ENCODE assay signal across 8 cellular contexts in the genomic region with DNA sequence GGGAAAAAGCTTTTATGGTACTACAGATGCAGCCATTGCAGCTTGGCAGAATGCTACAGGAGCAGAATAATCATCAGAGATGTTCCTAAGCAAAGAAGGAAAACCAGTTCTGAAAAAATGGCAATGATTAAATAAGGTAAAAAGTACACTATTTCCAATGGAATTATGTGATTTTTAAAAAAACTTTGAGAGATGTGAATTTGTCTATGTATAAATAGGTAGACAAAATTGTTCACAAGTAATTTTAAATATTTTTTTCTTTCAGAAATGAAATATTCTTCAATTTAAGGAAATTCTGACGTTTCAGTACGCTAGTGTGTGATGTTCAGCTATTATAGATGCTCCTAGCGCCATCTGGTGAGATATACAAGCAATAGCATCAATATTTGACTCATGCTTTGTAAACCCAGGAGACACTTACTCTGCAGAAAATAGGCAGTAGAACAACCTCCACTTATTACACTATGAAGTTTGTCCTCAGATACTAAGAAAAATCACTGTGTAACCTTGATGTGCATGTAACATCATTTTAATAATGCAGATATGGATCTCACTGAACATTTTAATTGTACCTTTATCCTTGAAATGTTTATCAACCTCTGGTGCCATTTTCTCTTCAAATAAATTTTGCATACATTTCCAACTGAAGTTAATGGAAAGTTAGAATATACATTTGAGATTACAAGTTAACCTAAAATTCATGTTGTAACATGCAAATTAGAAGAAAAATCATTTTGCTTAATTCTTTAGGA.
DNase-seq lines count a peak whose midpoint lies in the region; ATAC-seq and TF ChIP-seq lines count a peak whose summit lies in the region.

No MANE protein-coding gene starts in this region.

- no peaks in the 10 kb centered on the region for H3K9me3 Mint-ChIP-seq in T-cell

- TF ChIP-seq EP300 in ovary (IDR thresholded peaks at IDR 0.05) = no peak

- CTCF ChIA-PET in T-cell (lab: Charles Lee) = interaction anchor here (0.8 to 3.8 kb wide), 20 partner anchors 8 to 201 kb away, joined by 3 to 78 read pairs (median 6); a partner anchor contains a TSS

- intact Hi-C loops in ovary (cut with DNase I) = loop anchor here (2.0 to 5.0 kb wide), 2 partner anchors 180 to 181 kb away; no protein-coding TSS in a partner anchor

- WGBS in ovary, 3 donors = 0 to 1% (median 0%) methylated on average over 3 of the region's 3 CpGs

- peaks cover 0 to 3% of the 10 kb centered on the region in 2 donors for H3K27me3 Mint-ChIP-seq in T-cell

- H3K4me1 ChIP-seq in ovary (ENCODE audit: insufficient read depth) = no peaks in the 10 kb centered on the region

- H3K27ac Mint-ChIP-seq in T-cell = no peak overlapping the region

- H3K27me3 ChIP-seq in ovary = no peaks in the 10 kb centered on the region

- no peaks in the 10 kb centered on the region for H3K9me3 ChIP-seq in ovary

- TF ChIP-seq POLR2A in ovary (IDR thresholded peaks at IDR 0.05) = no peak

- DNase-seq in AG09309 (ENCODE audit: low read depth) = peak; percentile 43
- DNase-seq in NCI-H1417 treated with DMSO at 0.1 percent for 48 hours (lab: John Stamatoyannopoulos, UW) = peak; percentile 54
- peak in 1 of 34 experiments; percentile 19 for DNase-seq in T-cell
- DNase-seq in fibroblast of villous mesenchyme (ENCODE audit: low read depth) = peak; percentile 79
- no peak for DNase-seq in ovary
- no peak for DNase-seq in effector CD4-positive, alpha-beta T cell

- no peak overlapping the region for H3K4me3 ChIP-seq in AG09309 (ENCODE audit: control insufficient read depth, low read depth, low read length)
- H3K4me3 ChIP-seq in fibroblast of villous mesenchyme (ENCODE audit: low read depth, low read length) = no peak overlapping the region
- H3K4me3 ChIP-seq in ovary = no peak overlapping the region

- peak; percentile 82 for ATAC-seq in GM18498 (IDR thresholded peaks at IDR 0.05; ENCODE audit: unreplicated experiment)
- ATAC-seq in HG02763 (IDR thresholded peaks at IDR 0.05; ENCODE audit: unreplicated experiment) = peak; percentile 79
- peak; percentile 64 to 75 (median 70) for ATAC-seq in T-cell (replicated peaks in 1 of 4)

- H3K27ac ChIP-seq in ovary = no peak overlapping the region

- no peaks in the 10 kb centered on the region for H3K36me3 ChIP-seq in ovary

- TF ChIP-seq CTCF in AG09309 (IDR thresholded peaks at IDR 0.05; ENCODE audit: control insufficient read depth, insufficient read depth, low read depth, low read length, missing control alignments) (peak; percentile 69), fibroblast of villous mesenchyme (IDR thresholded peaks at IDR 0.05; ENCODE audit: insufficient read depth, low read depth, low read length) (peak; percentile 78), ovary (IDR thresholded peaks at IDR 0.05) (peak; percentile 31 to 87 (median 67))

- no peak overlapping the region for H3K4me3 Mint-ChIP-seq in T-cell

- POLR2A ChIA-PET in T-cell (lab: Charles Lee) = interaction anchor here in 1 of 2 donors (1.4 kb wide), 1 partner anchor 180 kb away, joined by 4 read pairs; no protein-coding TSS in a partner anchor

- no peaks in the 10 kb centered on the region for H3K36me3 Mint-ChIP-seq in T-cell

- H3K4me1 Mint-ChIP-seq in T-cell = peaks cover 0 to 19% (median 16%) of the 10 kb centered on the region in 3 donors

Comparison
In these comparisons a context has a peak if more than half of its experiments do, and no peak if none do; other contexts are left out.
1. DNase-seq: peak in AG09309 (single experiment), NCI-H1417 treated with DMSO at 0.1 percent for 48 hours (single experiment) and fibroblast of villous mesenchyme (single experiment); none in ovary (0 of 5) and effector CD4-positive, alpha-beta T cell (single experiment).
2. Peak in every context shown above with its lines, with median percentiles within 50 percentile points of each other: CTCF ChIP-seq and ATAC-seq.